ENCODE assay signal across 12 cellular contexts in genomic region chr9:93958121-93958874, GRCh38. TPM values are rescaled to one million over a fixed set of nuclear protein-coding genes. Genes with fewer than 3 reads are reported as not detected.
DNase-seq lines count a peak whose midpoint lies in the region; ATAC-seq, FAIRE-seq and TF ChIP-seq lines count a peak whose summit lies in the region.
"Had no signal": no experiment of that assay in that cellular context is flagged by ENCODE, and none has a peak within 500 bp of the region (broad histone marks: within the 10 kb centered on the region; RNA-seq: fewer than 3 reads in every experiment).

No MANE protein-coding gene starts in this region.

- H3K27me3 ChIP-seq in lower lobe of right lung (ENCODE audit: low read depth) (peaks cover 81% of the 10 kb centered on the region), subcutaneous abdominal adipose tissue (ENCODE audit: control insufficient read depth in 5 of 5, insufficient read depth in 4 of 5, low read length in 5 of 5) (peaks cover 71 to 80% (median 76%) of the 10 kb centered on the region in 5 donors), small intestine (ENCODE audit: control insufficient read depth in 2 of 2, insufficient read depth in 2 of 2, low read length in 2 of 2) (peaks cover 34 to 50% of the 10 kb centered on the region in 2 donors)

- no peak overlapping the region for H3K27ac Mint-ChIP-seq in activated naive CD4-positive, alpha-beta T cell treated with anti-CD3 and anti-CD28 coated beads, Interleukin-2, amount 50 U/mL, for 72 hours
- H3K27ac Mint-ChIP-seq in activated CD8-positive, alpha-beta T cell treated with anti-CD3 and anti-CD28 coated beads, Interleukin-2, amount 10 ng/mL, durations not matched to agents 7 days and 5 days, result no peak overlapping the region
- H3K27ac Mint-ChIP-seq: CD4-positive, CD25-positive, alpha-beta regulatory T cell had no signal

- POLR2A ChIA-PET in activated CD8-positive, alpha-beta T cell treated with anti-CD3 and anti-CD28 coated beads, Interleukin-2, amount 10 ng/mL, durations not matched to agents 7 days and 5 days (lab: Charles Lee), result no interaction called here

- H3K4me3 ChIP-seq in lower lobe of right lung (peak overlapping the region; percentile 30), subcutaneous abdominal adipose tissue (ENCODE audit: low read depth in 1 of 5, low read length in 5 of 5) (peak overlapping the region; percentile 22 to 61 (median 49)), small intestine (ENCODE audit: low read depth in 1 of 2, low read length in 2 of 2) (peak overlapping the region in 1 of 2 donors; percentile 20)

- H3K9ac ChIP-seq in subcutaneous abdominal adipose tissue (ENCODE audit: low read length in 5 of 5), result no peak overlapping the region

- no peak for FAIRE-seq in small intestine (lab: Jason Lieb, UNC)

- WGBS in small intestine, 3 donors, result 20 to 22% (median 20%) methylated on average over 27 to 51 of the region's 51 CpGs

- no peak for DNase-seq in activated naive CD4-positive, alpha-beta T cell treated with anti-CD3 and anti-CD28 coated beads, Interleukin-2, amount 50 U/mL, for 72 hours (ENCODE audit: low spot score in 2 of 2)
- no peak for DNase-seq in activated naive CD4-positive, alpha-beta T cell treated with Interleukin-2 at 50 U/mL for 16 hours
- DNase-seq in activated CD8-positive, alpha-beta T cell treated with anti-CD3 and anti-CD28 coated beads, Interleukin-2, amount 10 ng/mL, durations not matched to agents 7 days and 5 days, result peak; percentile 44
- no peak for DNase-seq in lower lobe of right lung
- DNase-seq in Ammon's horn (ENCODE audit: low spot score), result no peak
- DNase-seq in small intestine, result no peak
- DNase-seq: CD4-positive, CD25-positive, alpha-beta regulatory T cell had no signal

- H3K4me1 ChIP-seq in lower lobe of right lung (peaks cover 52% of the 10 kb centered on the region), subcutaneous abdominal adipose tissue (ENCODE audit: control insufficient read depth in 5 of 5, insufficient read depth in 5 of 5, low read length in 5 of 5) (peaks cover 4 to 61% (median 49%) of the 10 kb centered on the region in 5 donors), small intestine (ENCODE audit: control insufficient read depth in 2 of 2, insufficient read depth in 1 of 2, low read depth in 1 of 2, low read length in 1 of 2) (no peaks in the 10 kb centered on the region)

- peaks cover 69% of the 10 kb centered on the region for H3K27me3 Mint-ChIP-seq in activated CD8-positive, alpha-beta T cell treated with anti-CD3 and anti-CD28 coated beads, Interleukin-2, amount 10 ng/mL, durations not matched to agents 7 days and 5 days (ENCODE audit: low read depth)

- CTCF ChIA-PET in activated CD8-positive, alpha-beta T cell treated with anti-CD3 and anti-CD28 coated beads, Interleukin-2, amount 10 ng/mL, durations not matched to agents 7 days and 5 days (lab: Charles Lee), result no interaction called here

- no peaks in the 10 kb centered on the region for H3K9me3 Mint-ChIP-seq in activated naive CD4-positive, alpha-beta T cell treated with anti-CD3 and anti-CD28 coated beads, Interleukin-2, amount 50 U/mL, for 72 hours
- no peaks in the 10 kb centered on the region for H3K9me3 Mint-ChIP-seq in activated CD8-positive, alpha-beta T cell treated with anti-CD3 and anti-CD28 coated beads, Interleukin-2, amount 10 ng/mL, durations not matched to agents 7 days and 5 days (ENCODE audit: insufficient read depth)

- H3K27ac ChIP-seq in lower lobe of right lung (no peak overlapping the region), subcutaneous abdominal adipose tissue (ENCODE audit: low read depth, low read length) (no peak overlapping the region), small intestine (ENCODE audit: low read depth in 1 of 2, low read length in 1 of 2) (no peak overlapping the region)
- H3K27ac ChIP-seq: neutrophil, RWPE1 had no signal

- intact Hi-C loops in lower lobe of right lung (cut with DNase I), result no loop called here

- H3K36me3 ChIP-seq in lower lobe of right lung (no peaks in the 10 kb centered on the region), subcutaneous abdominal adipose tissue (ENCODE audit: control insufficient read depth in 5 of 5, insufficient read depth in 5 of 5, low read length in 5 of 5) (no peaks in the 10 kb centered on the region), small intestine (ENCODE audit: control insufficient read depth in 2 of 2, insufficient read depth in 2 of 2, low read length in 2 of 2) (no peaks in the 10 kb centered on the region)
- H3K36me3 ChIP-seq: neutrophil had no signal

- H3K4me3 Mint-ChIP-seq in activated CD8-positive, alpha-beta T cell treated with anti-CD3 and anti-CD28 coated beads, Interleukin-2, amount 10 ng/mL, durations not matched to agents 7 days and 5 days, result peak overlapping the region; percentile 34

- ATAC-seq in activated naive CD4-positive, alpha-beta T cell treated with anti-CD3 and anti-CD28 coated beads, Interleukin-2, amount 50 U/mL, for 72 hours, result peak; percentile 29 to 35
- peak; percentile 31 for ATAC-seq in activated CD8-positive, alpha-beta T cell treated with anti-CD3 and anti-CD28 coated beads, Interleukin-2, amount 10 ng/mL, durations not matched to agents 7 days and 5 days
- ATAC-seq in lower lobe of right lung (no peak), HG03108 (IDR thresholded peaks at IDR 0.05; ENCODE audit: unreplicated experiment) (no peak)

- TF ChIP-seq CTCF in lower lobe of right lung (IDR thresholded peaks at IDR 0.05), result no peak

- H3K4me1 Mint-ChIP-seq in activated CD8-positive, alpha-beta T cell treated with anti-CD3 and anti-CD28 coated beads, Interleukin-2, amount 10 ng/mL, durations not matched to agents 7 days and 5 days (ENCODE audit: low read depth), result peaks cover 51% of the 10 kb centered on the region

- H3K36me3 Mint-ChIP-seq in activated naive CD4-positive, alpha-beta T cell treated with anti-CD3 and anti-CD28 coated beads, Interleukin-2, amount 50 U/mL, for 72 hours, result peaks cover 14 to 16% of the 10 kb centered on the region in 2 donors
- H3K36me3 Mint-ChIP-seq in activated CD8-positive, alpha-beta T cell treated with anti-CD3 and anti-CD28 coated beads, Interleukin-2, amount 10 ng/mL, durations not matched to agents 7 days and 5 days (ENCODE audit: low read depth), result peaks cover 3% of the 10 kb centered on the region
- H3K36me3 Mint-ChIP-seq: CD4-positive, CD25-positive, alpha-beta regulatory T cell had no signal

- H3K9me3 ChIP-seq in lower lobe of right lung (no peaks in the 10 kb centered on the region), subcutaneous abdominal adipose tissue (ENCODE audit: control insufficient read depth in 5 of 5, low read length in 5 of 5) (no peaks in the 10 kb centered on the region), small intestine (ENCODE audit: control insufficient read depth, low read depth) (no peaks in the 10 kb centered on the region)
- H3K9me3 ChIP-seq: neutrophil had no signal

RNA-seq across cellular contexts. Expression of gene BARX1, which starts 3.1 kb away (rescaled TPM):
- total RNA-seq in activated naive CD4-positive, alpha-beta T cell treated with anti-CD3 and anti-CD28 coated beads, Interleukin-2, amount 50 U/mL, for 72 hours, result 1 to 10 TPM in 1 of 2 donors, not detected in 1; 9.1 TPM
- total RNA-seq in activated CD8-positive, alpha-beta T cell treated with anti-CD3 and anti-CD28 coated beads, Interleukin-2, amount 10 ng/mL, durations not matched to agents 7 days and 5 days, result under 1 TPM in 1 of 2 experiments, not detected in 1; 0.53 TPM
- not detected for total RNA-seq in lower lobe of right lung
- polyA plus RNA-seq in small intestine, result under 1 TPM in 1 of 3 donors, not detected in 2; 0.39 TPM
- total RNA-seq: CD4-positive, CD25-positive, alpha-beta regulatory T cell; LHCN-M2 had no signal
- polyA plus RNA-seq: CD4-positive, CD25-positive, alpha-beta regulatory T cell had no signal

Comparison
In these comparisons a context has a peak if more than half of its experiments do, and no peak if none do; other contexts are left out.
1. ATAC-seq: peak in activated naive CD4-positive, alpha-beta T cell treated with anti-CD3 and anti-CD28 coated beads, Interleukin-2, amount 50 U/mL, for 72 hours (2 of 2) and activated CD8-positive, alpha-beta T cell treated with anti-CD3 and anti-CD28 coated beads, Interleukin-2, amount 10 ng/mL, durations not matched to agents 7 days and 5 days (single experiment); none in lower lobe of right lung (0 of 2) and HG03108 (single experiment).